Comparison of ENCODE assay signal across 1 cellular context in genomic region chr6:156699017-156699421, GRCh38.
TF ChIP-seq lines count a peak whose summit lies in the region.

No MANE protein-coding gene starts in this region.

TF ChIP-seq in K562, 482 proteins besides CTCF, POLR2A, EP300 and RAD21 (continued from another document):
- TF ChIP-seq, protein P1, sequence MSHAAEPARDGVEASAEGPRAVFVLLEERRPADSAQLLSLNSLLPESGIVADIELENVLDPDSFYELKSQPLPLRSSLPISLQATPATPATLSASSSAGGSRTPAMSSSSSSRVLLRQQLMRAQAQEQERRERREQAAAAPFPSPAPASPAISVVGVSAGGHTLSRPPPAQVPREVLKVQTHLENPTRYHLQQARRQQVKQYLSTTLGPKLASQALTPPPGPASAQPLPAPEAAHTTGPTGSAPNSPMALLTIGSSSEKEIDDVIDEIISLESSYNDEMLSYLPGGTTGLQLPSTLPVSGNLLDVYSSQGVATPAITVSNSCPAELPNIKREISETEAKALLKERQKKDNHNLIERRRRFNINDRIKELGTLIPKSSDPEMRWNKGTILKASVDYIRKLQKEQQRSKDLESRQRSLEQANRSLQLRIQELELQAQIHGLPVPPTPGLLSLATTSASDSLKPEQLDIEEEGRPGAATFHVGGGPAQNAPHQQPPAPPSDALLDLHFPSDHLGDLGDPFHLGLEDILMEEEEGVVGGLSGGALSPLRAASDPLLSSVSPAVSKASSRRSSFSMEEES (CRISPR knock-in tag; IDR thresholded peaks at IDR 0.05) = no peak
TF ChIP-seq in K562: peak in this region for 11.
